In the genomic region with DNA sequence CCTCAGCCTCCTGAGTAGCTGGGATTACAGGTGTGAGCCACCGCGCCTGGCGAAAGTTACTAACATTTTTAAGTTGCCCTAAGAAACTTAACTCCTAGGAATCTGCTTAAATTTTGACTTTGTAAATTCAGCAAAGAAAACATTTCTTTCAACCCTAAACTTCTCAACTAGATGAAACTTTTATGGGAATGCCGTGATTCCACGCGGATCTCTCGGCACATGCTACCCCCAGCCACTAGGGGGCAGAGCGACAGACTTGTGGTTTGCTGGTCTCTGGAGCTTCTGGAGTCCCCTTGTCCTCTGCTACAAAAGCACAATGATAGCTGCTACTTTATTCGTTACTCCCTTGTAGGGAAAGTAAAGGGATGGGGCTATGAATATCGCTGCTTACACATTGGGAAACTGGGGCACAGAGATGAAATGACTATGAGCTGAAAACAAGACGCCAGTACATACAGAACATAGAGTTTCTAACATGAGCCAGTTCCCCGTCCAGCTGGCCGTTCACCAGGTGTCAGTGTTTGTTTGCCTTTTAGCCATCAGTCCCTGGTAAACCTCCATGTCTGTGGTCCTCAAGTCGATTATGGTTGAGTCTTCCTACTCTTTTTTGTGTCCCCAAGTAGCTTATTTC, we compare ENCODE assay signal across 9 cellular contexts.
DNase-seq lines count a peak whose midpoint lies in the region; ATAC-seq and TF ChIP-seq lines count a peak whose summit lies in the region.
"Had no signal": no experiment of that assay in that cellular context is flagged by ENCODE, and none has a peak within 500 bp of the region (broad histone marks: within the 10 kb centered on the region; RNA-seq: fewer than 3 reads in every experiment).

No MANE protein-coding gene starts in this region.

- intact Hi-C loops in mammary epithelial cell (cut with micrococcal nuclease): no loop called here
- intact Hi-C loops in activated CD4-positive, alpha-beta T cell treated with anti-CD3 and anti-CD28 coated beads, Interleukin-2, amount 10 ng/mL, durations not matched to agents 24 days and 14 days (cut with micrococcal nuclease): no loop called here
- intact Hi-C loops in sciatic nerve (cut with DNase I): no loop called here
- intact Hi-C loops in stomach (cut with DNase I; ENCODE audit: low total_unique reads): no loop called here

- CTCF ChIA-PET in mammary epithelial cell (lab: Charles Lee; ENCODE audit: low non-redundant PET): no interaction called here

- no peaks in the 10 kb centered on the region for H3K79me2 ChIP-seq in mammary epithelial cell (ENCODE audit: insufficient read depth, low read length)

- in situ Hi-C loops in mammary epithelial cell (cut with MboI; ENCODE audit: low sequenced_read_pairs in 2 of 2): no loop called here

- H3K4me2 ChIP-seq in mammary epithelial cell (ENCODE audit: insufficient read depth, low read depth, low read length): no peak overlapping the region

- 79% methylated on average over 12 of the region's 14 CpGs for WGBS in mammary epithelial cell (ENCODE audit: low coverage, missing lambda C conversion rate)
- 85 to 91% (median 88%) methylated on average over 14 of the region's 14 CpGs for WGBS in stomach, 5 donors

- BruUV-seq in mammary epithelial cell (replicated peaks; lab: Mats Ljungman, UMichigan): no TSS peak

- H3K36me3 Mint-ChIP-seq in nephron progenitor cell (ENCODE audit: low read depth): peaks cover 41% of the 10 kb centered on the region
- no peaks in the 10 kb centered on the region for H3K36me3 Mint-ChIP-seq in activated CD4-positive, alpha-beta T cell treated with anti-CD3 and anti-CD28 coated beads, Interleukin-2, amount 10 ng/mL, durations not matched to agents 24 days and 14 days (ENCODE audit: low read depth)

- H3K9ac ChIP-seq in mammary epithelial cell (ENCODE audit: insufficient read depth, low read length): no peak overlapping the region

- no peak overlapping the region for H3K4me3 ChIP-seq in Jurkat, Clone E6-1 (ENCODE audit: low read length)
- H3K4me3 ChIP-seq in mammary epithelial cell (replicated peaks in 1 of 3; ENCODE audit: insufficient read depth in 1 of 3, low read depth in 2 of 3, low read length in 3 of 3) (no peak overlapping the region), stomach (no peak overlapping the region)

- H3K9me3 Mint-ChIP-seq in nephron progenitor cell: peaks cover 3% of the 10 kb centered on the region
- peaks cover 6% of the 10 kb centered on the region for H3K9me3 Mint-ChIP-seq in activated CD4-positive, alpha-beta T cell treated with anti-CD3 and anti-CD28 coated beads, Interleukin-2, amount 10 ng/mL, durations not matched to agents 24 days and 14 days

- peak; percentile 70 for DNase-seq in ELF-1 (ENCODE audit: low read depth, low spot score)
- peak; percentile 5 for DNase-seq in Jurkat, Clone E6-1 (ENCODE audit: low read depth, low spot score)
- no peak for DNase-seq in mammary epithelial cell
- peak; percentile 28 for DNase-seq in nephron progenitor cell
- no peak for DNase-seq in activated CD4-positive, alpha-beta T cell treated with anti-CD3 and anti-CD28 coated beads, Interleukin-2, amount 10 ng/mL, durations not matched to agents 24 days and 14 days
- DNase-seq in NCI-H345 treated with DMSO at 0.1 percent for 48 hours (lab: John Stamatoyannopoulos, UW; ENCODE audit: unreplicated experiment): no peak
- DNase-seq in sciatic nerve (ENCODE audit: low spot score): no peak
- no peak for DNase-seq in stomach
- DNase-seq: Kasumi-1 had no signal

- no peak overlapping the region for H3K27ac Mint-ChIP-seq in nephron progenitor cell
- H3K27ac Mint-ChIP-seq in activated CD4-positive, alpha-beta T cell treated with anti-CD3 and anti-CD28 coated beads, Interleukin-2, amount 10 ng/mL, durations not matched to agents 24 days and 14 days: no peak overlapping the region

- no peak overlapping the region for H3K27ac ChIP-seq in mammary epithelial cell (ENCODE audit: insufficient read depth, low read depth, low read length)
- peak overlapping the region in 1 of 5 donors; percentile 41 for H3K27ac ChIP-seq in stomach

- dilution Hi-C loops in mammary epithelial cell (cut with HindIII; ENCODE audit: low sequenced_read_pairs): no loop called here

- no peak overlapping the region for H2AFZ ChIP-seq in mammary epithelial cell (ENCODE audit: low read depth, low read length)

- no peak for ATAC-seq in sciatic nerve

- no peaks in the 10 kb centered on the region for H3K9me3 ChIP-seq in mammary epithelial cell (replicated peaks; ENCODE audit: insufficient read depth, low read length)
- H3K9me3 ChIP-seq in stomach: no peaks in the 10 kb centered on the region

- no peak overlapping the region for H3K4me3 Mint-ChIP-seq in nephron progenitor cell
- no peak overlapping the region for H3K4me3 Mint-ChIP-seq in activated CD4-positive, alpha-beta T cell treated with anti-CD3 and anti-CD28 coated beads, Interleukin-2, amount 10 ng/mL, durations not matched to agents 24 days and 14 days

- TF ChIP-seq CTCF in mammary epithelial cell (conservative IDR thresholded peaks at IDR 0.05 in 1 of 2, IDR thresholded peaks at IDR 0.05 in 1 of 2; ENCODE audit: extremely low read depth in 1 of 2, insufficient read depth in 1 of 2, low read depth in 1 of 2, low read length in 2 of 2): peak; percentile 43 to 51
- peak; percentile 52 for TF ChIP-seq CTCF in nephron progenitor cell (IDR thresholded peaks at IDR 0.05)
- peak in 2 of 7 experiments; percentile 9 for TF ChIP-seq CTCF in stomach (IDR thresholded peaks at IDR 0.05)

- no peak for TF ChIP-seq EP300 in stomach (IDR thresholded peaks at IDR 0.05)

- no peak for TF ChIP-seq POLR2A in stomach (IDR thresholded peaks at IDR 0.05)

- H3K4me1 ChIP-seq in mammary epithelial cell (ENCODE audit: insufficient read depth, low read length) (peaks cover 5% of the 10 kb centered on the region), stomach (peaks cover 18 to 80% (median 35%) of the 10 kb centered on the region in 4 donors)

- H3K27me3 Mint-ChIP-seq in nephron progenitor cell (ENCODE audit: low read depth, poor library complexity): no peaks in the 10 kb centered on the region
- H3K27me3 Mint-ChIP-seq in activated CD4-positive, alpha-beta T cell treated with anti-CD3 and anti-CD28 coated beads, Interleukin-2, amount 10 ng/mL, durations not matched to agents 24 days and 14 days: no peaks in the 10 kb centered on the region

- H3K27me3 ChIP-seq in mammary epithelial cell (ENCODE audit: insufficient read depth, low read length) (no peaks in the 10 kb centered on the region), stomach (no peaks in the 10 kb centered on the region)

- no peaks in the 10 kb centered on the region for H3K36me3 ChIP-seq in mammary epithelial cell (ENCODE audit: insufficient read depth, low read length)
- no peaks in the 10 kb centered on the region for H3K36me3 ChIP-seq in stomach

- peaks cover 48% of the 10 kb centered on the region for H3K4me1 Mint-ChIP-seq in nephron progenitor cell
- H3K4me1 Mint-ChIP-seq in activated CD4-positive, alpha-beta T cell treated with anti-CD3 and anti-CD28 coated beads, Interleukin-2, amount 10 ng/mL, durations not matched to agents 24 days and 14 days: no peaks in the 10 kb centered on the region

- H4K20me1 ChIP-seq in mammary epithelial cell (ENCODE audit: insufficient read depth, low read length): no peaks in the 10 kb centered on the region

Comparison
In these comparisons a context has a peak if more than half of its experiments do, and no peak if none do; other contexts are left out.
1. DNase-seq: peak in ELF-1 (single experiment), Jurkat, Clone E6-1 (single experiment) and nephron progenitor cell (single experiment); none in mammary epithelial cell (single experiment), activated CD4-positive, alpha-beta T cell treated with anti-CD3 and anti-CD28 coated beads, Interleukin-2, amount 10 ng/mL, durations not matched to agents 24 days and 14 days (single experiment), NCI-H345 treated with DMSO at 0.1 percent for 48 hours (single experiment), sciatic nerve (single experiment) and stomach (single experiment).